In the genomic region with DNA sequence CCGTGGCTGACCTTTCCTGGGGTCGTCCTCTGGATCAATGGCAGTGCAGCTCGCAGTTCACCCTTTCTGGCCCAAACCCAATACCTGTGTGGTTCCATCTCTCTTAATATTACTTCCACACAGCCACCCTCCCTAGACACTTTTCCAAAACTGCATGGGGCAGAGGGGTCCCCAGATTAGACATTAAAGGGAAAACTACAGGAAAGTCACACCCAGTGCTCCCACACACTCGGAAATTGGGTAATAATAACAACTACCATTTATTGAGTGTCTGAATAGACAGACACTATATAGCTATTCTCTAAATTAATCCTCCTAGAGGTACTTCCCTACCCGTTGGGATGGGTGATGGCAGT, we compare ENCODE assay signal across 7 cellular contexts. TPM values are rescaled to one million over a fixed set of nuclear protein-coding genes. Genes with fewer than 3 reads are reported as not detected.
A peak's percentile ranks its signal among the peaks of the same experiment; 100 is the strongest.
DNase-seq lines count a peak whose midpoint lies in the region; ATAC-seq and TF ChIP-seq lines count a peak whose summit lies in the region.

No MANE protein-coding gene starts in this region.

- peak overlapping the region; percentile 44 for H3K27ac ChIP-seq in cingulate gyrus (ENCODE audit: low read depth, low read length)
- H3K27ac ChIP-seq in trophoblast cell (ENCODE audit: low read depth, low read length) = no peak overlapping the region

- ATAC-seq in GM18502 (IDR thresholded peaks at IDR 0.05; ENCODE audit: poor library complexity, unreplicated experiment) = no peak

- WGBS in trophoblast cell (ENCODE audit: extremely low coverage, insufficient coverage, insufficient read length) = no CpG with 5 or more reads among the region's 5 CpGs

- no peak for DNase-seq in GM06990 (ENCODE audit: extremely low read depth, insufficient read length)
- DNase-seq in MG63 = no peak
- no peak for DNase-seq in trophoblast cell
- no peak for DNase-seq in stimulated activated CD4-positive, alpha-beta T cell treated with anti-CD3 and anti-CD28 coated beads, Interleukin-1b, Interleukin-23, amount 100 ng/mL, for 48 hours
- no peak for DNase-seq in cardiac septum (ENCODE audit: low spot score)

- no peak overlapping the region for H3K4ac ChIP-seq in trophoblast cell (ENCODE audit: low read depth, low read length)

- no peak overlapping the region for H3K23ac ChIP-seq in trophoblast cell (ENCODE audit: low read length)

- H3K9ac ChIP-seq in trophoblast cell (ENCODE audit: low read length) = no peak overlapping the region

- intact Hi-C loops in cardiac septum (cut with DNase I) = loop anchor here (2.0 to 10.0 kb wide), 2 partner anchors 25 to 151 kb away; a partner anchor contains a TSS

- peaks cover 36% of the 10 kb centered on the region for H3K79me2 ChIP-seq in trophoblast cell (ENCODE audit: control insufficient read depth, insufficient read depth, low read length, poor library complexity)

- no peak overlapping the region for H2BK5ac ChIP-seq in trophoblast cell (ENCODE audit: low read depth, low read length, poor library complexity)

- peaks cover 28 to 32% of the 10 kb centered on the region in 2 experiments for H3K4me1 ChIP-seq in trophoblast cell (ENCODE audit: control insufficient read depth in 1 of 2, insufficient read depth in 2 of 2, low read length in 2 of 2)

- H3K9me3 ChIP-seq in MG63 (no peaks in the 10 kb centered on the region), trophoblast cell (ENCODE audit: insufficient read depth, low read depth, low read length) (no peaks in the 10 kb centered on the region)

- TF ChIP-seq CTCF in GM06990 (IDR thresholded peaks at IDR 0.05; ENCODE audit: insufficient read depth, low read length, poor library complexity, severe bottlenecking) = no peak

- H2BK120ac ChIP-seq in trophoblast cell (ENCODE audit: insufficient read depth, low read length, poor library complexity) = no peak overlapping the region

- H3K4me3 ChIP-seq in GM06990 (replicated peaks; ENCODE audit: low read depth, low read length) = peak overlapping the region; percentile 36
- H3K4me3 ChIP-seq in MG63 = peak overlapping the region; percentile 25; the same call in 1 of the 2 replicates
- no peak overlapping the region for H3K4me3 ChIP-seq in trophoblast cell (ENCODE audit: low read depth, low read length)

- H3K27me3 ChIP-seq in GM06990 (replicated peaks; ENCODE audit: control insufficient read depth, insufficient read depth, low read length) (no peaks in the 10 kb centered on the region), MG63 (no peaks in the 10 kb centered on the region), trophoblast cell (ENCODE audit: insufficient read depth, low read length) (no peaks in the 10 kb centered on the region)

- no peak overlapping the region for H4K12ac ChIP-seq in trophoblast cell (ENCODE audit: low read depth, low read length)

- peaks cover 24% of the 10 kb centered on the region for H3K79me1 ChIP-seq in trophoblast cell (ENCODE audit: low read length)

- peak overlapping the region; percentile 40 for H2AK5ac ChIP-seq in trophoblast cell (ENCODE audit: low read length)

- no peak overlapping the region for H2AFZ ChIP-seq in trophoblast cell (ENCODE audit: insufficient read depth, low read length, poor library complexity)

- H4K91ac ChIP-seq in trophoblast cell (ENCODE audit: low read depth, low read length) = no peak overlapping the region

- no peak overlapping the region for H4K8ac ChIP-seq in trophoblast cell (ENCODE audit: low read depth, low read length)

- H3K18ac ChIP-seq in trophoblast cell (ENCODE audit: low read length) = no peak overlapping the region

- H3K4me2 ChIP-seq in trophoblast cell (ENCODE audit: low read length) = no peak overlapping the region

- H2BK12ac ChIP-seq in trophoblast cell (ENCODE audit: low read length) = peak overlapping the region; percentile 4

- no peak overlapping the region for H3K14ac ChIP-seq in trophoblast cell (ENCODE audit: low read length)

- H3K36me3 ChIP-seq in GM06990 (ENCODE audit: control insufficient read depth, insufficient read depth, low read length) = no peaks in the 10 kb centered on the region
- H3K36me3 ChIP-seq in MG63 = peaks cover 11% of the 10 kb centered on the region
- peaks cover 0 to 2% of the 10 kb centered on the region in 2 experiments for H3K36me3 ChIP-seq in trophoblast cell (ENCODE audit: control insufficient read depth in 1 of 2, insufficient read depth in 2 of 2, low read length in 2 of 2)

RNA-seq across cellular contexts. Expression of a gene that starts 0.6 kb away (rescaled TPM):
- total RNA-seq in MG63 (2014; rRNA removed; shearing (Covaris generic); ENCODE audit: low replicate concordance) = 6.4 and 11.5 TPM in 2 replicates
- polyA plus RNA-seq in trophoblast cell (2013) = 99.6 and 100 TPM in 2 replicates
- total RNA-seq in cardiac septum = 73.8 TPM

RNA-seq across cellular contexts. Expression of a gene that starts 25.5 kb away (rescaled TPM):
- total RNA-seq in MG63 (2014; rRNA removed; shearing (Covaris generic); ENCODE audit: low replicate concordance) = not detected in 2 replicates
- polyA plus RNA-seq in trophoblast cell (2013) = not detected in 2 replicates
- total RNA-seq in cardiac septum = 27,323 TPM

RNA-seq across cellular contexts. Expression of a gene that starts 26.9 kb away (rescaled TPM):
- not detected in 2 replicates for total RNA-seq in MG63 (2014; rRNA removed; shearing (Covaris generic); ENCODE audit: low replicate concordance)
- not detected in 2 replicates for polyA plus RNA-seq in trophoblast cell (2013)
- total RNA-seq in cardiac septum = 3,560 TPM

RNA-seq across cellular contexts. Expression of a gene that starts 36.0 kb away (rescaled TPM):
- total RNA-seq in MG63 (2014; rRNA removed; shearing (Covaris generic); ENCODE audit: low replicate concordance) = 0.33 TPM in 1 of 2 replicates, not detected in the other
- polyA plus RNA-seq in trophoblast cell (2013) = 3.2 and 4.4 TPM in 2 replicates
- 2.4 TPM for total RNA-seq in cardiac septum

Comparison
In these comparisons a context has a peak if more than half of its experiments do, and no peak if none do; other contexts are left out.
1. RNA of a gene that starts 25.5 kb away (total RNA-seq): 27,323 TPM in cardiac septum (single experiment); not detected in MG63; every median in the first group is over 1,000 times any median in the second.
2. RNA of a gene that starts 26.9 kb away (total RNA-seq): 3,560 TPM in cardiac septum (single experiment); not detected in MG63; every median in the first group is over 1,000 times any median in the second.